26 cellular contexts compared by ENCODE assay signal in genomic region chr3:143510601-143511000, GRCh38.
A peak's percentile ranks its signal among the peaks of the same experiment; 100 is the strongest.
DNase-seq lines count a peak whose midpoint lies in the region; ATAC-seq, FAIRE-seq and TF ChIP-seq lines count a peak whose summit lies in the region.
"Had no signal": no experiment of that assay in that cellular context is flagged by ENCODE, and none has a peak within 500 bp of the region (broad histone marks: within the 10 kb centered on the region; RNA-seq: fewer than 3 reads in every experiment).

No MANE protein-coding gene starts in this region.

- no peak overlapping the region for H2BK15ac ChIP-seq in mesenchymal stem cell (ENCODE audit: low read depth, poor library complexity, severe bottlenecking)

- no peak overlapping the region for H3K4ac ChIP-seq in mesenchymal stem cell (ENCODE audit: low read depth in 1 of 2, low read length in 2 of 2)

- no peaks in the 10 kb centered on the region for H3K9me3 Mint-ChIP-seq in activated CD4-positive, alpha-beta T cell treated with anti-CD3 and anti-CD28 coated beads for 36 hours (ENCODE audit: low read depth)
- H3K9me3 Mint-ChIP-seq in activated naive CD8-positive, alpha-beta T cell treated with anti-CD3 and anti-CD28 coated beads for 36 hours: no peaks in the 10 kb centered on the region
- H3K9me3 Mint-ChIP-seq in activated naive CD8-positive, alpha-beta T cell treated with anti-CD3 and anti-CD28 coated beads, Interleukin-2, amount 50 U/mL, for 24 hours: no peaks in the 10 kb centered on the region
- H3K9me3 Mint-ChIP-seq: CD4-positive, CD25-positive, alpha-beta regulatory T cell; CD8-positive, alpha-beta T cell had no signal

- no peaks in the 10 kb centered on the region for H3K9me3 ChIP-seq in mesenchymal stem cell (ENCODE audit: control insufficient read depth, low read length)
- H3K9me3 ChIP-seq: BLaER1, Caco-2 had no signal

- no peak overlapping the region for H3K9ac ChIP-seq in mesenchymal stem cell (ENCODE audit: low read length)
- H3K9ac ChIP-seq: BLaER1, GM23248 had no signal

- peak overlapping the region; percentile 30 for H2AK5ac ChIP-seq in mesenchymal stem cell (ENCODE audit: low read length, severe bottlenecking)

- H3K4me3 ChIP-seq in bronchial epithelial cell (ENCODE audit: low read depth, low read length) (no peak overlapping the region), mesenchymal stem cell (ENCODE audit: insufficient read depth in 1 of 2, low read depth in 1 of 2, low read length in 2 of 2) (no peak overlapping the region)
- H3K4me3 ChIP-seq: BLaER1, GM12878, GM23248 had no signal

- no peak for TF ChIP-seq CTCF in bronchial epithelial cell (IDR thresholded peaks at IDR 0.05; ENCODE audit: insufficient read depth, low read length, severe bottlenecking)

- peaks cover 4% of the 10 kb centered on the region for H3K4me1 ChIP-seq in mesenchymal stem cell (ENCODE audit: control insufficient read depth, insufficient read depth, low read depth, low read length)

- WGBS in mesenchymal stem cell: no CpG with 5 or more reads among the region's 1 CpG

- H3K36me3 ChIP-seq in bronchial epithelial cell (ENCODE audit: control insufficient read depth, insufficient read depth, low read length): no peaks in the 10 kb centered on the region
- H3K36me3 ChIP-seq in mesenchymal stem cell (ENCODE audit: control insufficient read depth in 1 of 2, insufficient read depth in 2 of 2, low read depth in 1 of 2, low read length in 2 of 2): no peaks in the 10 kb centered on the region
- H3K36me3 ChIP-seq: BLaER1 had no signal

- H2AFZ ChIP-seq in mesenchymal stem cell (ENCODE audit: low read depth, low read length): no peak overlapping the region
- H2AFZ ChIP-seq: GM23248 had no signal

- H3K14ac ChIP-seq in mesenchymal stem cell (ENCODE audit: low read length in 2 of 2): no peak overlapping the region

- no peak overlapping the region for H3K4me3 Mint-ChIP-seq in activated CD4-positive, alpha-beta T cell treated with anti-CD3 and anti-CD28 coated beads for 36 hours
- no peak overlapping the region for H3K4me3 Mint-ChIP-seq in activated naive CD8-positive, alpha-beta T cell treated with anti-CD3 and anti-CD28 coated beads for 36 hours
- no peak overlapping the region for H3K4me3 Mint-ChIP-seq in activated naive CD8-positive, alpha-beta T cell treated with anti-CD3 and anti-CD28 coated beads, Interleukin-2, amount 50 U/mL, for 24 hours
- H3K4me3 Mint-ChIP-seq: B cell; CD4-positive, CD25-positive, alpha-beta regulatory T cell; CD8-positive, alpha-beta T cell had no signal

- H2BK5ac ChIP-seq in mesenchymal stem cell (ENCODE audit: low read depth, low read length, poor library complexity, severe bottlenecking): no peak overlapping the region

- TF ChIP-seq POLR2A in erythroblast (IDR thresholded peaks at IDR 0.05; ENCODE audit: low read length): no peak

- no peak for ATAC-seq in activated CD4-positive, alpha-beta T cell treated with anti-CD3 and anti-CD28 coated beads for 36 hours
- no peak for ATAC-seq in activated naive CD8-positive, alpha-beta T cell treated with anti-CD3 and anti-CD28 coated beads, Interleukin-2, amount 50 U/mL, for 24 hours
- ATAC-seq: CD8-positive, alpha-beta T cell; GM12878 had no signal

- intact Hi-C loops in activated CD4-positive, alpha-beta T cell treated with anti-CD3 and anti-CD28 coated beads for 36 hours (cut with DNase I, micrococcal nuclease): no loop called here

- H2BK12ac ChIP-seq in mesenchymal stem cell (ENCODE audit: low read length in 2 of 2): no peak overlapping the region

- no peak overlapping the region for H4K8ac ChIP-seq in mesenchymal stem cell (ENCODE audit: low read length)

- H3K27ac ChIP-seq in mesenchymal stem cell (ENCODE audit: low read length, poor library complexity, severe bottlenecking): no peak overlapping the region
- H3K27ac ChIP-seq: 22Rv1, BLaER1, C4-2B, GM23248 had no signal

- H3K27me3 ChIP-seq in bronchial epithelial cell (ENCODE audit: control insufficient read depth, insufficient read depth, low read length): no peaks in the 10 kb centered on the region
- no peaks in the 10 kb centered on the region for H3K27me3 ChIP-seq in mesenchymal stem cell (ENCODE audit: control insufficient read depth in 1 of 2, insufficient read depth in 1 of 2, low read length in 2 of 2)
- H3K27me3 ChIP-seq: BLaER1 had no signal

- no peaks in the 10 kb centered on the region for H3K4me1 Mint-ChIP-seq in activated CD4-positive, alpha-beta T cell treated with anti-CD3 and anti-CD28 coated beads for 36 hours
- H3K4me1 Mint-ChIP-seq in activated naive CD8-positive, alpha-beta T cell treated with anti-CD3 and anti-CD28 coated beads for 36 hours: peaks cover 11% of the 10 kb centered on the region
- H3K4me1 Mint-ChIP-seq in activated naive CD8-positive, alpha-beta T cell treated with anti-CD3 and anti-CD28 coated beads, Interleukin-2, amount 50 U/mL, for 24 hours: peaks cover 8% of the 10 kb centered on the region

- H3K27me3 Mint-ChIP-seq in activated CD4-positive, alpha-beta T cell treated with anti-CD3 and anti-CD28 coated beads for 36 hours: no peaks in the 10 kb centered on the region
- H3K27me3 Mint-ChIP-seq in activated naive CD8-positive, alpha-beta T cell treated with anti-CD3 and anti-CD28 coated beads for 36 hours: no peaks in the 10 kb centered on the region
- H3K27me3 Mint-ChIP-seq in activated naive CD8-positive, alpha-beta T cell treated with anti-CD3 and anti-CD28 coated beads, Interleukin-2, amount 50 U/mL, for 24 hours: no peaks in the 10 kb centered on the region
- H3K27me3 Mint-ChIP-seq: B cell; CD4-positive, CD25-positive, alpha-beta regulatory T cell had no signal

- CTCF ChIA-PET in activated CD4-positive, alpha-beta T cell treated with anti-CD3 and anti-CD28 coated beads for 36 hours (lab: Charles Lee): interaction anchor here (1.6 kb wide), 1 partner anchor 163 kb away, joined by 3 read pairs; no protein-coding TSS in a partner anchor

- no peak for FAIRE-seq in bronchial epithelial cell (lab: Jason Lieb, UNC)
- FAIRE-seq: D721Med, GM12878, GM19239, H1 had no signal

- peak; percentile 5 for DNase-seq in activated CD4-positive, alpha-beta T cell treated with anti-CD3 and anti-CD28 coated beads for 36 hours
- no peak for DNase-seq in activated CD4-positive, alpha-beta T cell treated with anti-CD3 and anti-CD28 coated beads, Interleukin-2, amount 50 U/mL, for 1 hour
- DNase-seq in activated naive CD8-positive, alpha-beta T cell treated with anti-CD3 and anti-CD28 coated beads for 36 hours: peak; percentile 8
- DNase-seq in activated naive CD8-positive, alpha-beta T cell treated with anti-CD3 and anti-CD28 coated beads, Interleukin-2, amount 50 U/mL, for 24 hours: no peak
- DNase-seq in bronchial epithelial cell (ENCODE audit: low read depth) (peak; percentile 51), mesenchymal stem cell (peak; percentile 12), erythroblast (lab: John Stamatoyannopoulos, UW) (no peak), nucleus accumbens (lab: John Stamatoyannopoulos, UW) (no peak)
- DNase-seq: Caco-2; CD4-positive, CD25-positive, alpha-beta regulatory T cell; CD8-positive, alpha-beta T cell; DMS 273 treated with DMSO at 0.1 percent for 48 hours; DMS79; EL; GDM1; GM23248; H7; HCEC 1CT had no signal

- no peak overlapping the region for H3K4me2 ChIP-seq in mesenchymal stem cell (ENCODE audit: low read length, poor library complexity, severe bottlenecking)
- H3K4me2 ChIP-seq: BLaER1 had no signal

- no peak overlapping the region for H3K23ac ChIP-seq in mesenchymal stem cell (ENCODE audit: low read length in 2 of 2)

- peak overlapping the region in 1 of 2 experiments; percentile 10 for H3K18ac ChIP-seq in mesenchymal stem cell (ENCODE audit: low read depth in 1 of 2, low read length in 2 of 2)

- no peaks in the 10 kb centered on the region for H3K36me3 Mint-ChIP-seq in activated CD4-positive, alpha-beta T cell treated with anti-CD3 and anti-CD28 coated beads for 36 hours (ENCODE audit: low read depth)
- no peaks in the 10 kb centered on the region for H3K36me3 Mint-ChIP-seq in activated naive CD8-positive, alpha-beta T cell treated with anti-CD3 and anti-CD28 coated beads for 36 hours
- H3K36me3 Mint-ChIP-seq in activated naive CD8-positive, alpha-beta T cell treated with anti-CD3 and anti-CD28 coated beads, Interleukin-2, amount 50 U/mL, for 24 hours (ENCODE audit: low read depth): no peaks in the 10 kb centered on the region
- H3K36me3 Mint-ChIP-seq: CD8-positive, alpha-beta T cell had no signal

- H4K91ac ChIP-seq in mesenchymal stem cell (ENCODE audit: low read length): no peak overlapping the region

- no peak overlapping the region for H2BK120ac ChIP-seq in mesenchymal stem cell (ENCODE audit: low read depth, low read length)

- H3K27ac Mint-ChIP-seq in activated CD4-positive, alpha-beta T cell treated with anti-CD3 and anti-CD28 coated beads for 36 hours: no peak overlapping the region
- H3K27ac Mint-ChIP-seq in activated naive CD8-positive, alpha-beta T cell treated with anti-CD3 and anti-CD28 coated beads for 36 hours: no peak overlapping the region
- H3K27ac Mint-ChIP-seq in activated naive CD8-positive, alpha-beta T cell treated with anti-CD3 and anti-CD28 coated beads, Interleukin-2, amount 50 U/mL, for 24 hours: no peak overlapping the region
- H3K27ac Mint-ChIP-seq: B cell; CD4-positive, CD25-positive, alpha-beta regulatory T cell; CD8-positive, alpha-beta T cell had no signal

- POLR2A ChIA-PET in activated CD4-positive, alpha-beta T cell treated with anti-CD3 and anti-CD28 coated beads for 36 hours (lab: Charles Lee): no interaction called here

- H3K79me1 ChIP-seq in mesenchymal stem cell (replicated peaks; ENCODE audit: low read length, poor library complexity, severe bottlenecking): no peaks in the 10 kb centered on the region

Comparison
In these comparisons a context has a peak if more than half of its experiments do, and no peak if none do; other contexts are left out.
1. DNase-seq: peak in activated CD4-positive, alpha-beta T cell treated with anti-CD3 and anti-CD28 coated beads for 36 hours (single experiment), activated naive CD8-positive, alpha-beta T cell treated with anti-CD3 and anti-CD28 coated beads for 36 hours (single experiment), bronchial epithelial cell (single experiment) and mesenchymal stem cell (single experiment); none in activated CD4-positive, alpha-beta T cell treated with anti-CD3 and anti-CD28 coated beads, Interleukin-2, amount 50 U/mL, for 1 hour (single experiment), activated naive CD8-positive, alpha-beta T cell treated with anti-CD3 and anti-CD28 coated beads, Interleukin-2, amount 50 U/mL, for 24 hours (single experiment), erythroblast (0 of 2) and nucleus accumbens (0 of 56).